In the genomic region with DNA sequence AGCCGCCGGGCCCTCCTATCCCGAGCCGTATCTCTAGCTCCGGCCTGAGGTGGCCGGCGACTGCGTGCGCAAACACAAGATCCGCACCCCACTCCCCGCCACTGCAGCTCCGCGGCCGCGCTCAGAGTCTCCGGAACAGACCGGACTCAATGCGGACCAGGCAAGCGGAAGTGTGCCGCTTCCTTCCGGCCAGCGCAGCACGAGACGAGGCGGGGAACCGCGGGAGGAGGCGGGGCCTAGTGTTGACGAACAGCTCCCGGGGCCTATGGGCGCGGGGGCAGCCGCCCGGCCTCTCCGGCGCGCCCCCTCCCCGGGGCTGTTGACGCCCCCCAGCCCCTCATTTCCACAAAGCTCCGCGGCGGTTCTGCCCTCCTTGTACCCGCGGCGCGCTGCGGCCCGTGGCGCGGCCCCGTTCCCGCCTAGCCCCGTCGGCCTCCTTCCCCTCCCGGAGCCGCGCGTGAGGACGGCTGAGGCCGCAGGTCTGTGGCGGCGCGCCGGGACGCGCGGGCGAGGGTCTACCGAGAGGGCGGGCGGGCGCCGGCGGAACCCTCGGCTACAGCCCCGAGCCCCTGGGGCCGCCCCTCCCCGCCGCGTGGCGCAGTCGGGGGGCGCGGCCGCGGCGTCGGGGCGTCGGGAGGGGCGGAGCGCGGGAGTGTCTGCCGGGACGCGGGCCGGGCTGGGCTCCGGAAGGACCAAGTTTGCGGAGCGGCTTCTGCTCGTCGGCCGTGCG, we compare ENCODE assay signal across 1 cellular context.
TF ChIP-seq lines count a peak whose summit lies in the region.

A gene with protein sequence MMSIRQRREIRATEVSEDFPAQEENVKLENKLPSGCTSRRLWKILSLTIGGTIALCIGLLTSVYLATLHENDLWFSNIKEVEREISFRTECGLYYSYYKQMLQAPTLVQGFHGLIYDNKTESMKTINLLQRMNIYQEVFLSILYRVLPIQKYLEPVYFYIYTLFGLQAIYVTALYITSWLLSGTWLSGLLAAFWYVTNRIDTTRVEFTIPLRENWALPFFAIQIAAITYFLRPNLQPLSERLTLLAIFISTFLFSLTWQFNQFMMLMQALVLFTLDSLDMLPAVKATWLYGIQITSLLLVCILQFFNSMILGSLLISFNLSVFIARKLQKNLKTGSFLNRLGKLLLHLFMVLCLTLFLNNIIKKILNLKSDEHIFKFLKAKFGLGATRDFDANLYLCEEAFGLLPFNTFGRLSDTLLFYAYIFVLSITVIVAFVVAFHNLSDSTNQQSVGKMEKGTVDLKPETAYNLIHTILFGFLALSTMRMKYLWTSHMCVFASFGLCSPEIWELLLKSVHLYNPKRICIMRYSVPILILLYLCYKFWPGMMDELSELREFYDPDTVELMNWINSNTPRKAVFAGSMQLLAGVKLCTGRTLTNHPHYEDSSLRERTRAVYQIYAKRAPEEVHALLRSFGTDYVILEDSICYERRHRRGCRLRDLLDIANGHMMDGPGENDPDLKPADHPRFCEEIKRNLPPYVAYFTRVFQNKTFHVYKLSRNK (plus strand): TSS at position 340 of the 730 bp plus-strand sequence. CDS start 2,484 bp downstream, outside the sequence.

TF ChIP-seq in GM12878, 131 proteins besides CTCF, POLR2A, EP300 and RAD21 (continued from another document and continues in another):
- TF ChIP-seq, protein P1, sequence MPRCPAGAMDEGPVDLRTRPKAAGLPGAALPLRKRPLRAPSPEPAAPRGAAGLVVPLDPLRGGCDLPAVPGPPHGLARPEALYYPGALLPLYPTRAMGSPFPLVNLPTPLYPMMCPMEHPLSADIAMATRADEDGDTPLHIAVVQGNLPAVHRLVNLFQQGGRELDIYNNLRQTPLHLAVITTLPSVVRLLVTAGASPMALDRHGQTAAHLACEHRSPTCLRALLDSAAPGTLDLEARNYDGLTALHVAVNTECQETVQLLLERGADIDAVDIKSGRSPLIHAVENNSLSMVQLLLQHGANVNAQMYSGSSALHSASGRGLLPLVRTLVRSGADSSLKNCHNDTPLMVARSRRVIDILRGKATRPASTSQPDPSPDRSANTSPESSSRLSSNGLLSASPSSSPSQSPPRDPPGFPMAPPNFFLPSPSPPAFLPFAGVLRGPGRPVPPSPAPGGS (IDR thresholded peaks at IDR 0.05; ENCODE audit: borderline replicate concordance, insufficient read depth, low read depth, low read length, poor library complexity, severe bottlenecking), result no peak
- no peak for TF ChIP-seq IKZF2 (IDR thresholded peaks at IDR 0.05)
- TF ChIP-seq PAX8 (IDR thresholded peaks at IDR 0.05), result no peak
- TF ChIP-seq, protein P2, sequence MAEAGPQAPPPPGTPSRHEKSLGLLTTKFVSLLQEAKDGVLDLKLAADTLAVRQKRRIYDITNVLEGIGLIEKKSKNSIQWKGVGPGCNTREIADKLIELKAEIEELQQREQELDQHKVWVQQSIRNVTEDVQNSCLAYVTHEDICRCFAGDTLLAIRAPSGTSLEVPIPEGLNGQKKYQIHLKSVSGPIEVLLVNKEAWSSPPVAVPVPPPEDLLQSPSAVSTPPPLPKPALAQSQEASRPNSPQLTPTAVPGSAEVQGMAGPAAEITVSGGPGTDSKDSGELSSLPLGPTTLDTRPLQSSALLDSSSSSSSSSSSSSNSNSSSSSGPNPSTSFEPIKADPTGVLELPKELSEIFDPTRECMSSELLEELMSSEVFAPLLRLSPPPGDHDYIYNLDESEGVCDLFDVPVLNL (IDR thresholded peaks at IDR 0.05; ENCODE audit: low read depth, low read length), result no peak
- peak; percentile 95 for TF ChIP-seq SMAD5 (IDR thresholded peaks at IDR 0.05; ENCODE audit: low read depth)
- 0 out of 2 replicates have a peak, but pooled peaks have one; percentile 46 for TF ChIP-seq ZBED1 (IDR thresholded peaks at IDR 0.05; ENCODE audit: borderline replicate concordance)
- TF ChIP-seq ETV6 (conservative IDR thresholded peaks at IDR 0.05 in 1 of 2, IDR thresholded peaks at IDR 0.05 in 1 of 2; ENCODE audit: borderline replicate concordance in 1 of 2, low read depth in 1 of 2), result peak in 1 of 2 experiments; percentile 96; a peak in 2 of 4 replicates
- TF ChIP-seq, protein P3, sequence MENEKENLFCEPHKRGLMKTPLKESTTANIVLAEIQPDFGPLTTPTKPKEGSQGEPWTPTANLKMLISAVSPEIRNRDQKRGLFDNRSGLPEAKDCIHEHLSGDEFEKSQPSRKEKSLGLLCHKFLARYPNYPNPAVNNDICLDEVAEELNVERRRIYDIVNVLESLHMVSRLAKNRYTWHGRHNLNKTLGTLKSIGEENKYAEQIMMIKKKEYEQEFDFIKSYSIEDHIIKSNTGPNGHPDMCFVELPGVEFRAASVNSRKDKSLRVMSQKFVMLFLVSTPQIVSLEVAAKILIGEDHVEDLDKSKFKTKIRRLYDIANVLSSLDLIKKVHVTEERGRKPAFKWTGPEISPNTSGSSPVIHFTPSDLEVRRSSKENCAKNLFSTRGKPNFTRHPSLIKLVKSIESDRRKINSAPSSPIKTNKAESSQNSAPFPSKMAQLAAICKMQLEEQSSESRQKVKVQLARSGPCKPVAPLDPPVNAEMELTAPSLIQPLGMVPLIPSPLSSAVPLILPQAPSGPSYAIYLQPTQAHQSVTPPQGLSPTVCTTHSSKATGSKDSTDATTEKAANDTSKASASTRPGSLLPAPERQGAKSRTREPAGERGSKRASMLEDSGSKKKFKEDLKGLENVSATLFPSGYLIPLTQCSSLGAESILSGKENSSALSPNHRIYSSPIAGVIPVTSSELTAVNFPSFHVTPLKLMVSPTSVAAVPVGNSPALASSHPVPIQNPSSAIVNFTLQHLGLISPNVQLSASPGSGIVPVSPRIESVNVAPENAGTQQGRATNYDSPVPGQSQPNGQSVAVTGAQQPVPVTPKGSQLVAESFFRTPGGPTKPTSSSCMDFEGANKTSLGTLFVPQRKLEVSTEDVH (IDR thresholded peaks at IDR 0.05; ENCODE audit: low read depth, partially characterized antibody), result peak; percentile 48
- TF ChIP-seq CHD4 (IDR thresholded peaks at IDR 0.05), result no peak
- TF ChIP-seq, protein P4, sequence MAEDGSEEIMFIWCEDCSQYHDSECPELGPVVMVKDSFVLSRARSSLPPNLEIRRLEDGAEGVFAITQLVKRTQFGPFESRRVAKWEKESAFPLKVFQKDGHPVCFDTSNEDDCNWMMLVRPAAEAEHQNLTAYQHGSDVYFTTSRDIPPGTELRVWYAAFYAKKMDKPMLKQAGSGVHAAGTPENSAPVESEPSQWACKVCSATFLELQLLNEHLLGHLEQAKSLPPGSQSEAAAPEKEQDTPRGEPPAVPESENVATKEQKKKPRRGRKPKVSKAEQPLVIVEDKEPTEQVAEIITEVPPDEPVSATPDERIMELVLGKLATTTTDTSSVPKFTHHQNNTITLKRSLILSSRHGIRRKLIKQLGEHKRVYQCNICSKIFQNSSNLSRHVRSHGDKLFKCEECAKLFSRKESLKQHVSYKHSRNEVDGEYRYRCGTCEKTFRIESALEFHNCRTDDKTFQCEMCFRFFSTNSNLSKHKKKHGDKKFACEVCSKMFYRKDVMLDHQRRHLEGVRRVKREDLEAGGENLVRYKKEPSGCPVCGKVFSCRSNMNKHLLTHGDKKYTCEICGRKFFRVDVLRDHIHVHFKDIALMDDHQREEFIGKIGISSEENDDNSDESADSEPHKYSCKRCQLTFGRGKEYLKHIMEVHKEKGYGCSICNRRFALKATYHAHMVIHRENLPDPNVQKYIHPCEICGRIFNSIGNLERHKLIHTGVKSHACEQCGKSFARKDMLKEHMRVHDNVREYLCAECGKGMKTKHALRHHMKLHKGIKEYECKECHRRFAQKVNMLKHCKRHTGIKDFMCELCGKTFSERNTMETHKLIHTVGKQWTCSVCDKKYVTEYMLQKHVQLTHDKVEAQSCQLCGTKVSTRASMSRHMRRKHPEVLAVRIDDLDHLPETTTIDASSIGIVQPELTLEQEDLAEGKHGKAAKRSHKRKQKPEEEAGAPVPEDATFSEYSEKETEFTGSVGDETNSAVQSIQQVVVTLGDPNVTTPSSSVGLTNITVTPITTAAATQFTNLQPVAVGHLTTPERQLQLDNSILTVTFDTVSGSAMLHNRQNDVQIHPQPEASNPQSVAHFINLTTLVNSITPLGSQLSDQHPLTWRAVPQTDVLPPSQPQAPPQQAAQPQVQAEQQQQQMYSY (CRISPR knock-in tag; IDR thresholded peaks at IDR 0.05), result no peak
- TF ChIP-seq ZNF622 (IDR thresholded peaks at IDR 0.05), result no peak
- TF ChIP-seq MTA2 (IDR thresholded peaks at IDR 0.05; ENCODE audit: low read depth), result no peak
- TF ChIP-seq GATAD2B (conservative IDR thresholded peaks at IDR 0.05; ENCODE audit: low read depth), result peak; percentile 95
- peak; percentile 31 for TF ChIP-seq HDAC6 (IDR thresholded peaks at IDR 0.05; ENCODE audit: unreplicated experiment)
- TF ChIP-seq CHD1 (IDR thresholded peaks at IDR 0.05; ENCODE audit: low read depth, low read length), result no peak
- no peak for TF ChIP-seq ZNF384 (IDR thresholded peaks at IDR 0.05; ENCODE audit: borderline replicate concordance, low read depth, low read length)
- no peak for TF ChIP-seq RAD51 (IDR thresholded peaks at IDR 0.05)
- TF ChIP-seq IRF4 (IDR thresholded peaks at IDR 0.05; ENCODE audit: low read depth, low read length), result no peak
- peak; percentile 63 for TF ChIP-seq ZNF217 (IDR thresholded peaks at IDR 0.05)
- no peak for TF ChIP-seq RFX5 (IDR thresholded peaks at IDR 0.05; ENCODE audit: low read depth, low read length)
- no peak for TF ChIP-seq MEF2A (IDR thresholded peaks at IDR 0.05; ENCODE audit: insufficient read depth, low read depth, low read length)
- TF ChIP-seq JUND (IDR thresholded peaks at IDR 0.05; ENCODE audit: low read depth, low read length), result no peak
- TF ChIP-seq, protein P5, sequence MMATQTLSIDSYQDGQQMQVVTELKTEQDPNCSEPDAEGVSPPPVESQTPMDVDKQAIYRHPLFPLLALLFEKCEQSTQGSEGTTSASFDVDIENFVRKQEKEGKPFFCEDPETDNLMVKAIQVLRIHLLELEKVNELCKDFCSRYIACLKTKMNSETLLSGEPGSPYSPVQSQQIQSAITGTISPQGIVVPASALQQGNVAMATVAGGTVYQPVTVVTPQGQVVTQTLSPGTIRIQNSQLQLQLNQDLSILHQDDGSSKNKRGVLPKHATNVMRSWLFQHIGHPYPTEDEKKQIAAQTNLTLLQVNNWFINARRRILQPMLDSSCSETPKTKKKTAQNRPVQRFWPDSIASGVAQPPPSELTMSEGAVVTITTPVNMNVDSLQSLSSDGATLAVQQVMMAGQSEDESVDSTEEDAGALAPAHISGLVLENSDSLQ (IDR thresholded peaks at IDR 0.05), result peak; percentile 98
- TF ChIP-seq CBX5 (IDR thresholded peaks at IDR 0.05; ENCODE audit: low read depth), result no peak
- TF ChIP-seq HDAC2 (IDR thresholded peaks at IDR 0.05), result no peak
- TF ChIP-seq SRF (IDR thresholded peaks at IDR 0.05; ENCODE audit: low read depth in 2 of 2, low read length in 2 of 2), result peak; percentile 99 to 100
- TF ChIP-seq CBX3 (IDR thresholded peaks at IDR 0.05; ENCODE audit: borderline replicate concordance, low read depth), result no peak
- no peak for TF ChIP-seq WRNIP1 (IDR thresholded peaks at IDR 0.05; ENCODE audit: borderline replicate concordance, low read depth, low read length)
- TF ChIP-seq, protein P6, sequence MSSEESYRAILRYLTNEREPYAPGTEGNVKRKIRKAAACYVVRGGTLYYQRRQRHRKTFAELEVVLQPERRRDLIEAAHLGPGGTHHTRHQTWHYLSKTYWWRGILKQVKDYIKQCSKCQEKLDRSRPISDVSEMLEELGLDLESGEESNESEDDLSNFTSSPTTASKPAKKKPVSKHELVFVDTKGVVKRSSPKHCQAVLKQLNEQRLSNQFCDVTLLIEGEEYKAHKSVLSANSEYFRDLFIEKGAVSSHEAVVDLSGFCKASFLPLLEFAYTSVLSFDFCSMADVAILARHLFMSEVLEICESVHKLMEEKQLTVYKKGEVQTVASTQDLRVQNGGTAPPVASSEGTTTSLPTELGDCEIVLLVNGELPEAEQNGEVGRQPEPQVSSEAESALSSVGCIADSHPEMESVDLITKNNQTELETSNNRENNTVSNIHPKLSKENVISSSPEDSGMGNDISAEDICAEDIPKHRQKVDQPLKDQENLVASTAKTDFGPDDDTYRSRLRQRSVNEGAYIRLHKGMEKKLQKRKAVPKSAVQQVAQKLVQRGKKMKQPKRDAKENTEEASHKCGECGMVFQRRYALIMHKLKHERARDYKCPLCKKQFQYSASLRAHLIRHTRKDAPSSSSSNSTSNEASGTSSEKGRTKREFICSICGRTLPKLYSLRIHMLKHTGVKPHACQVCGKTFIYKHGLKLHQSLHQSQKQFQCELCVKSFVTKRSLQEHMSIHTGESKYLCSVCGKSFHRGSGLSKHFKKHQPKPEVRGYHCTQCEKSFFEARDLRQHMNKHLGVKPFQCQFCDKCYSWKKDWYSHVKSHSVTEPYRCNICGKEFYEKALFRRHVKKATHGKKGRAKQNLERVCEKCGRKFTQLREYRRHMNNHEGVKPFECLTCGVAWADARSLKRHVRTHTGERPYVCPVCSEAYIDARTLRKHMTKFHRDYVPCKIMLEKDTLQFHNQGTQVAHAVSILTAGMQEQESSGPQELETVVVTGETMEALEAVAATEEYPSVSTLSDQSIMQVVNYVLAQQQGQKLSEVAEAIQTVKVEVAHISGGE (CRISPR knock-in tag; IDR thresholded peaks at IDR 0.05), result peak; percentile 78
- TF ChIP-seq SPI1 (IDR thresholded peaks at IDR 0.05; ENCODE audit: borderline replicate concordance, insufficient read depth, low read depth, low read length), result peak; percentile 67; the same call in 1 of the 2 replicates
- peak; percentile 82 for TF ChIP-seq POU2F2 (IDR thresholded peaks at IDR 0.05; ENCODE audit: borderline replicate concordance, low read depth, low read length)
- TF ChIP-seq DPF2 (IDR thresholded peaks at IDR 0.05), result peak; percentile 96
- TF ChIP-seq LARP7 (IDR thresholded peaks at IDR 0.05), result peak; percentile 95
- TF ChIP-seq MEF2B (IDR thresholded peaks at IDR 0.05; ENCODE audit: partially characterized antibody, poor library complexity, severe bottlenecking), result peak; percentile 32
- TF ChIP-seq FOXK2 (IDR thresholded peaks at IDR 0.05), result no peak
- TF ChIP-seq, protein P7, sequence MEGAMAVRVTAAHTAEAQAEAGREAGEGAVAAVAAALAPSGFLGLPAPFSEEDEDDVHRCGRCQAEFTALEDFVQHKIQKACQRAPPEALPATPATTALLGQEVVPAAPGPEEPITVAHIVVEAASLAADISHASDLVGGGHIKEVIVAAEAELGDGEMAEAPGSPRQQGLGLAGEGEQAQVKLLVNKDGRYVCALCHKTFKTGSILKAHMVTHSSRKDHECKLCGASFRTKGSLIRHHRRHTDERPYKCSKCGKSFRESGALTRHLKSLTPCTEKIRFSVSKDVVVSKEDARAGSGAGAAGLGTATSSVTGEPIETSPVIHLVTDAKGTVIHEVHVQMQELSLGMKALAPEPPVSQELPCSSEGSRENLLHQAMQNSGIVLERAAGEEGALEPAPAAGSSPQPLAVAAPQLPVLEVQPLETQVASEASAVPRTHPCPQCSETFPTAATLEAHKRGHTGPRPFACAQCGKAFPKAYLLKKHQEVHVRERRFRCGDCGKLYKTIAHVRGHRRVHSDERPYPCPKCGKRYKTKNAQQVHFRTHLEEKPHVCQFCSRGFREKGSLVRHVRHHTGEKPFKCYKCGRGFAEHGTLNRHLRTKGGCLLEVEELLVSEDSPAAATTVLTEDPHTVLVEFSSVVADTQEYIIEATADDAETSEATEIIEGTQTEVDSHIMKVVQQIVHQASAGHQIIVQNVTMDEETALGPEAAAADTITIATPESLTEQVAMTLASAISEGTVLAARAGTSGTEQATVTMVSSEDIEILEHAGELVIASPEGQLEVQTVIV (IDR thresholded peaks at IDR 0.05; ENCODE audit: borderline replicate concordance, partially characterized antibody), result no peak
- peak; percentile 45 for TF ChIP-seq NR2F1 (conservative IDR thresholded peaks at IDR 0.05)
- 0 out of 2 replicates have a peak, but pooled peaks have one; percentile 25 for TF ChIP-seq ZSCAN29 (IDR thresholded peaks at IDR 0.05)
- TF ChIP-seq RELA (IDR thresholded peaks at IDR 0.05; ENCODE audit: borderline replicate concordance, partially characterized antibody), result no peak
- no peak for TF ChIP-seq ASH2L (IDR thresholded peaks at IDR 0.05; ENCODE audit: borderline replicate concordance, low read depth)
- no peak for TF ChIP-seq RCOR1 (conservative IDR thresholded peaks at IDR 0.05; ENCODE audit: low read depth, low read length)
- TF ChIP-seq POLR2AphosphoS2 (IDR thresholded peaks at IDR 0.05; ENCODE audit: low read depth, low read length), result peak; percentile 94; the same call in 1 of the 2 replicates
